In genomic region chrX:154829926-154830442, GRCh38 we compare ENCODE assay signal across 28 cellular contexts. TPM values are rescaled to one million over a fixed set of nuclear protein-coding genes. Genes with fewer than 3 reads are reported as not detected.
"Had no signal": no experiment of that assay in that cellular context is flagged by ENCODE, and none has a peak within 500 bp of the region (broad histone marks: within the 10 kb centered on the region; RNA-seq: fewer than 3 reads in every experiment).

No MANE protein-coding gene starts in this region.

- H3K27ac ChIP-seq: adrenal gland, esophagus muscularis mucosa, gastroesophageal sphincter, heart left ventricle, left ventricle myocardium inferior, thyroid gland had no signal

- H3K9me3 Mint-ChIP-seq: activated CD4-positive, alpha-beta T cell treated with anti-CD3 and anti-CD28 coated beads, Interleukin-2, amount 10 ng/mL, durations not matched to agents 7 days and 5 days; activated T-cell treated with anti-CD3 and anti-CD28 coated beads, Interleukin-2, amount 50 U/mL, for 4 hours; dendritic cell treated with granulocyte-macrophage colony-stimulating factor and Interleukin-4, amounts not matched to agents 40 ng/mL and 50 ng/mL, for 4 days; immature natural killer cell had no signal

- H3K4me1 ChIP-seq: adrenal gland, esophagus muscularis mucosa, gastroesophageal sphincter, heart left ventricle, left ventricle myocardium inferior, thyroid gland had no signal

- H3K36me3 Mint-ChIP-seq: immature natural killer cell, naive B cell had no signal

- H3K4me1 Mint-ChIP-seq: neural crest cell had no signal

- H3K4me3 Mint-ChIP-seq: activated CD4-positive, alpha-beta T cell treated with anti-CD3 and anti-CD28 coated beads, Interleukin-2, amount 10 ng/mL, durations not matched to agents 7 days and 5 days; activated CD8-positive, alpha-beta T cell treated with anti-CD3 and anti-CD28 coated beads, Interleukin-2, amount 10 ng/mL, durations not matched to agents 7 days and 5 days; activated T-cell treated with anti-CD3 and anti-CD28 coated beads, Interleukin-2, amount 50 U/mL, for 4 hours; dendritic cell treated with granulocyte-macrophage colony-stimulating factor and Interleukin-4, amounts not matched to agents 40 ng/mL and 50 ng/mL, for 4 days; immature natural killer cell; neural crest cell had no signal

- H3K9me3 ChIP-seq: adrenal gland, esophagus muscularis mucosa, gastroesophageal sphincter, heart left ventricle, left ventricle myocardium inferior, thyroid gland had no signal

- H3K27me3 Mint-ChIP-seq: activated CD4-positive, alpha-beta T cell treated with anti-CD3 and anti-CD28 coated beads, Interleukin-2, amount 10 ng/mL, durations not matched to agents 7 days and 5 days; dendritic cell treated with granulocyte-macrophage colony-stimulating factor and Interleukin-4, amounts not matched to agents 40 ng/mL and 50 ng/mL, for 4 days; naive B cell had no signal

- H3K27ac Mint-ChIP-seq: activated CD4-positive, alpha-beta T cell treated with anti-CD3 and anti-CD28 coated beads, Interleukin-2, amount 10 ng/mL, durations not matched to agents 7 days and 5 days had no signal

- H3K27me3 ChIP-seq: adrenal gland, esophagus muscularis mucosa, gastroesophageal sphincter, heart left ventricle, thyroid gland had no signal

- ATAC-seq: activated CD8-positive, alpha-beta T cell treated with anti-CD3 and anti-CD28 coated beads, Interleukin-2, amount 10 ng/mL, durations not matched to agents 7 days and 5 days; activated T-cell treated with anti-CD3 and anti-CD28 coated beads, Interleukin-2, amount 50 U/mL, for 4 hours; gastroesophageal sphincter; heart left ventricle had no signal

- DNase-seq: activated CD4-positive, alpha-beta T cell treated with anti-CD3 and anti-CD28 coated beads, Interleukin-2, amount 10 ng/mL, durations not matched to agents 7 days and 5 days; activated CD8-positive, alpha-beta T cell treated with anti-CD3 and anti-CD28 coated beads, Interleukin-2, amount 10 ng/mL, durations not matched to agents 7 days and 5 days; activated effector memory CD4-positive, alpha-beta T cell treated with anti-CD3 and anti-CD28 coated beads, Interleukin-2, amount 50 U/mL, for 16 hours; activated naive CD4-positive, alpha-beta T cell treated with anti-CD3 and anti-CD28 coated beads, Interleukin-2, amount 50 U/mL, for 16 hours; activated T-cell treated with anti-CD3 and anti-CD28 coated beads, Interleukin-2, amount 50 U/mL, for 4 hours; adrenal gland; effector CD8-positive, alpha-beta T cell; heart left ventricle; immature natural killer cell; kidney glomerular epithelial cell; left ventricle myocardium inferior; mammary epithelial cell; naive B cell; stimulated activated CD4-positive, alpha-beta T cell treated with anti-CD3 and anti-CD28 coated beads, Interleukin-12 subunit alpha, Interleukin-12 subunit beta, amount 100 ng/mL, for 4 hours; stimulated activated CD4-positive, alpha-beta T cell treated with anti-CD3 and anti-CD28 coated beads, Interleukin-1b, Interleukin-23, amount 100 ng/mL, for 48 hours; stimulated activated CD8-positive, alpha-beta memory T cell treated with anti-CD3 and anti-CD28 coated beads, Interleukin-4, amount 100 ng/mL, for 48 hours; stimulated activated naive CD4-positive, alpha-beta T cell treated with Interleukin-2 at 50 U/mL for 16 hours; thyroid gland had no signal

RNA-seq across cellular contexts. Expression of gene SMIM9, which starts 4.5 kb away (rescaled TPM):
- total RNA-seq: activated CD4-positive, alpha-beta T cell treated with anti-CD3 and anti-CD28 coated beads, Interleukin-2, amount 10 ng/mL, durations not matched to agents 7 days and 5 days; activated CD8-positive, alpha-beta T cell treated with anti-CD3 and anti-CD28 coated beads, Interleukin-2, amount 10 ng/mL, durations not matched to agents 7 days and 5 days; activated T-cell treated with anti-CD3 and anti-CD28 coated beads, Interleukin-2, amount 50 U/mL, for 4 hours; adrenal gland; cerebellum; endothelial cell of umbilical vein; esophagus muscularis mucosa; gastroesophageal sphincter; left ventricle myocardium inferior; mammary epithelial cell; mononuclear cell; neural crest cell; posterior vena cava; subcutaneous adipose tissue; thyroid gland; urinary bladder had no signal
